Comparison of ENCODE assay signal across 8 cellular contexts in genomic region chr9:127225747-127226646, GRCh38. TPM values are rescaled to one million over a fixed set of nuclear protein-coding genes. Genes with fewer than 3 reads are reported as not detected.
A peak's percentile ranks its signal among the peaks of the same experiment; 100 is the strongest.
DNase-seq lines count a peak whose midpoint lies in the region; ATAC-seq and TF ChIP-seq lines count a peak whose summit lies in the region.

No MANE protein-coding gene starts in this region.

- peak overlapping the region; percentile 72 for H3K27ac Mint-ChIP-seq in activated CD4-positive, alpha-beta T cell treated with anti-CD3 and anti-CD28 coated beads, Interleukin-2, amount 10 ng/mL, durations not matched to agents 24 days and 14 days

- peak overlapping the region; percentile 85 for H3K4me3 Mint-ChIP-seq in activated CD4-positive, alpha-beta T cell treated with anti-CD3 and anti-CD28 coated beads, Interleukin-2, amount 10 ng/mL, durations not matched to agents 24 days and 14 days

- H3K27me3 Mint-ChIP-seq in activated CD4-positive, alpha-beta T cell treated with anti-CD3 and anti-CD28 coated beads, Interleukin-2, amount 10 ng/mL, durations not matched to agents 24 days and 14 days, result peaks cover 56% of the 10 kb centered on the region

- no peaks in the 10 kb centered on the region for H3K9me3 Mint-ChIP-seq in activated CD4-positive, alpha-beta T cell treated with anti-CD3 and anti-CD28 coated beads, Interleukin-2, amount 10 ng/mL, durations not matched to agents 24 days and 14 days

- DNase-seq in activated CD4-positive, alpha-beta T cell treated with anti-CD3 and anti-CD28 coated beads, Interleukin-2, amount 10 ng/mL, durations not matched to agents 24 days and 14 days, result no peak
- no peak for DNase-seq in activated CD4-positive, alpha-beta T cell treated with anti-CD3 and anti-CD28 coated beads for 1 hour
- DNase-seq in SJSA1 (ENCODE audit: low read depth in 1 of 2, low spot score in 2 of 2) (no peak), fibroblast of pulmonary artery (ENCODE audit: low read depth) (no peak), psoas muscle (no peak), NCI-H510A treated with DMSO at 0.1 percent for 48 hours (lab: John Stamatoyannopoulos, UW) (no peak), NCI-H187 (lab: John Stamatoyannopoulos, UW) (no peak)

- H3K4me3 ChIP-seq in SJSA1 (peak overlapping the region; percentile 67), fibroblast of pulmonary artery (replicated peaks; ENCODE audit: low read depth, low read length) (peak overlapping the region; percentile 54), psoas muscle (peak overlapping the region; percentile 73)

- intact Hi-C loops in activated CD4-positive, alpha-beta T cell treated with anti-CD3 and anti-CD28 coated beads, Interleukin-2, amount 10 ng/mL, durations not matched to agents 24 days and 14 days (cut with micrococcal nuclease), result no loop called here
- intact Hi-C loops in psoas muscle (cut with DNase I), result no loop called here

- no peak for ATAC-seq in psoas muscle
- ATAC-seq in GM21717 (IDR thresholded peaks at IDR 0.05; ENCODE audit: unreplicated experiment), result no peak

- H3K27ac ChIP-seq in SJSA1, result no peak overlapping the region
- H3K27ac ChIP-seq in psoas muscle, result peak overlapping the region; percentile 49

- peaks cover 19% of the 10 kb centered on the region for H3K4me1 Mint-ChIP-seq in activated CD4-positive, alpha-beta T cell treated with anti-CD3 and anti-CD28 coated beads, Interleukin-2, amount 10 ng/mL, durations not matched to agents 24 days and 14 days

- WGBS in psoas muscle, 3 donors, result 21 to 39% (median 36%) methylated on average over 24 to 50 of the region's 50 CpGs

- H3K4me1 ChIP-seq in SJSA1 (replicated peaks), result peaks cover 19% of the 10 kb centered on the region
- no peaks in the 10 kb centered on the region for H3K4me1 ChIP-seq in psoas muscle

- TF ChIP-seq CTCF in fibroblast of pulmonary artery (IDR thresholded peaks at IDR 0.05; ENCODE audit: low read length, missing control alignments) (no peak), psoas muscle (IDR thresholded peaks at IDR 0.05) (no peak)

- H3K9me3 ChIP-seq in SJSA1 (replicated peaks) (no peaks in the 10 kb centered on the region), psoas muscle (no peaks in the 10 kb centered on the region)

- H3K36me3 ChIP-seq in SJSA1 (no peaks in the 10 kb centered on the region), psoas muscle (ENCODE audit: insufficient read depth in 1 of 2, low read depth in 1 of 2) (no peaks in the 10 kb centered on the region)

- peaks cover 2% of the 10 kb centered on the region for H3K36me3 Mint-ChIP-seq in activated CD4-positive, alpha-beta T cell treated with anti-CD3 and anti-CD28 coated beads, Interleukin-2, amount 10 ng/mL, durations not matched to agents 24 days and 14 days (ENCODE audit: low read depth)

- H3K27me3 ChIP-seq in SJSA1 (replicated peaks), result peaks cover 7% of the 10 kb centered on the region
- H3K27me3 ChIP-seq in psoas muscle (ENCODE audit: insufficient read depth in 3 of 3, low read length in 2 of 3), result no peaks in the 10 kb centered on the region

RNA-seq across cellular contexts. Expression of gene GARNL3, which starts 38.6 kb away (rescaled TPM):
- 3.1 and 3.3 TPM in 2 replicates for total RNA-seq in activated CD4-positive, alpha-beta T cell treated with anti-CD3 and anti-CD28 coated beads, Interleukin-2, amount 10 ng/mL, durations not matched to agents 24 days and 14 days
- 0.22 and 2.0 TPM in 2 replicates for total RNA-seq in SJSA1 (2014; rRNA removed; shearing (Covaris generic))
- 1 to 10 TPM; 2.2 to 4.8 (median 3.1) TPM for total RNA-seq in psoas muscle
- polyA plus RNA-seq in psoas muscle, result 1 to 10 TPM; 1.2 to 1.9 (median 1.7) TPM
